18 cellular contexts compared by ENCODE assay signal in genomic region chr5:1113332-1113690, GRCh38. TPM values are rescaled to one million over a fixed set of nuclear protein-coding genes. Genes with fewer than 3 reads are reported as not detected.
DNase-seq lines count a peak whose midpoint lies in the region; ATAC-seq, FAIRE-seq and TF ChIP-seq lines count a peak whose summit lies in the region.
"Had no signal": no experiment of that assay in that cellular context is flagged by ENCODE, and none has a peak within 500 bp of the region (broad histone marks: within the 10 kb centered on the region; RNA-seq: fewer than 3 reads in every experiment).

No MANE protein-coding gene starts in this region.

- no TSS peak for BruUV-seq in K562 (replicated peaks; lab: Mats Ljungman, UMichigan)

- H3K27me3 ChIP-seq in MM.1S (replicated peaks; ENCODE audit: insufficient read depth, low read length) (peaks cover 12% of the 10 kb centered on the region), K562 (ENCODE audit: control insufficient read depth in 2 of 2, insufficient read depth in 2 of 2, low read length in 2 of 2) (peaks cover 6 to 63% of the 10 kb centered on the region in 2 experiments; a peak in 3 of 5 replicates), neural progenitor cell (no peaks in the 10 kb centered on the region), ascending aorta (no peaks in the 10 kb centered on the region)
- H3K27me3 ChIP-seq: ovary, upper lobe of left lung had no signal

- peaks cover 24% of the 10 kb centered on the region for H3K4me1 Mint-ChIP-seq in activated CD4-positive, alpha-beta T cell treated with anti-CD3 and anti-CD28 coated beads, Interleukin-2, amount 10 ng/mL, durations not matched to agents 7 days and 5 days
- H3K4me1 Mint-ChIP-seq in neural progenitor cell (peaks cover 18% of the 10 kb centered on the region), nephron progenitor cell (peaks cover 34% of the 10 kb centered on the region)

- POLR2A ChIA-PET in activated CD4-positive, alpha-beta T cell treated with anti-CD3 and anti-CD28 coated beads, Interleukin-2, amount 10 ng/mL, durations not matched to agents 7 days and 5 days (lab: Charles Lee) = no interaction called here
- POLR2A ChIA-PET in K562 (lab: Yijun Ruan, JAX) = interaction anchor here (0.6 to 2.0 kb wide), 5 partner anchors 8 to 239 kb away, joined by 3 to 9 read pairs (median 3); no protein-coding TSS in a partner anchor

- DNase-seq in activated CD4-positive, alpha-beta T cell treated with anti-CD3 and anti-CD28 coated beads, Interleukin-2, amount 10 ng/mL, durations not matched to agents 7 days and 5 days = no peak
- no peak for DNase-seq in activated CD4-positive, alpha-beta T cell treated with anti-CD3 and anti-CD28 coated beads, Interleukin-2, amount 50 U/mL, for 48 hours
- DNase-seq in MM.1S (no peak), K562 (ENCODE audit: extremely low read depth in 1 of 4, low spot score in 3 of 4) (no peak), neural progenitor cell (ENCODE audit: low spot score) (no peak), ascending aorta (ENCODE audit: low spot score in 2 of 2) (no peak), nephron progenitor cell (no peak), NCI-H2107 treated with DMSO at 0.1 percent for 48 hours (lab: John Stamatoyannopoulos, UW; ENCODE audit: unreplicated experiment) (no peak)
- DNase-seq: activated naive CD8-positive, alpha-beta T cell treated with anti-CD3 and anti-CD28 coated beads for 36 hours; erythroblast; gastrocnemius medialis; GOT3; NCI-H1930; NCI-H446; ovary had no signal

- H3K9me2 ChIP-seq in MM.1S (replicated peaks; ENCODE audit: insufficient read depth, low read length) = no peaks in the 10 kb centered on the region

- CTCF ChIA-PET in activated CD4-positive, alpha-beta T cell treated with anti-CD3 and anti-CD28 coated beads, Interleukin-2, amount 10 ng/mL, durations not matched to agents 7 days and 5 days (lab: Charles Lee) = no interaction called here
- CTCF ChIA-PET in K562 (lab: Yijun Ruan, JAX; ENCODE audit: low intra/inter-chr PET ratio) = no interaction called here

- TF ChIP-seq POLR2A in K562 (conservative IDR thresholded peaks at IDR 0.05) = no peak

- H3K4me3 Mint-ChIP-seq in activated CD4-positive, alpha-beta T cell treated with anti-CD3 and anti-CD28 coated beads, Interleukin-2, amount 10 ng/mL, durations not matched to agents 7 days and 5 days = peak overlapping the region; percentile 64
- peak overlapping the region; percentile 58 for H3K4me3 Mint-ChIP-seq in neural progenitor cell
- H3K4me3 Mint-ChIP-seq in nephron progenitor cell = no peak overlapping the region

- H3K4me1 ChIP-seq in MM.1S (ENCODE audit: low read length) (peaks cover 5% of the 10 kb centered on the region), K562 (replicated peaks in 1 of 2; ENCODE audit: control insufficient read depth in 2 of 2, insufficient read depth in 2 of 2, low read length in 2 of 2) (peaks cover 5 to 76% of the 10 kb centered on the region in 2 experiments), neural progenitor cell (peaks cover 19% of the 10 kb centered on the region), ascending aorta (no peaks in the 10 kb centered on the region)

- H3K27ac ChIP-seq in MM.1S (ENCODE audit: low read length) = peak overlapping the region; percentile 85; the same call in 1 of the 2 replicates
- H3K27ac ChIP-seq in K562 (ENCODE audit: extremely low read depth, low read depth, low read length) = no peak overlapping the region
- H3K27ac ChIP-seq in neural progenitor cell = no peak overlapping the region
- H3K27ac ChIP-seq in ascending aorta = no peak overlapping the region
- H3K27ac ChIP-seq: gastrocnemius medialis, ovary, upper lobe of left lung had no signal

- TF ChIP-seq EP300 in K562 (IDR thresholded peaks at IDR 0.05; ENCODE audit: low read length) = no peak

- H3K9me1 ChIP-seq in K562 (ENCODE audit: control insufficient read depth, insufficient read depth, low read length) = no peaks in the 10 kb centered on the region

- H3K4me3 ChIP-seq in MM.1S (ENCODE audit: low read length) (no peak overlapping the region), K562 (no peak overlapping the region), neural progenitor cell (no peak overlapping the region), ascending aorta (no peak overlapping the region)
- H3K4me3 ChIP-seq: A549, gastrocnemius medialis, ovary, upper lobe of left lung had no signal

- in situ Hi-C loops in K562 (cut with MboI) = no loop called here

- H3F3A ChIP-seq in MM.1S (ENCODE audit: insufficient read depth, low read length) = peaks cover 4% of the 10 kb centered on the region
- no peaks in the 10 kb centered on the region for H3F3A ChIP-seq in neural progenitor cell (ENCODE audit: low read depth)

- no peaks in the 10 kb centered on the region for H3K9me3 Mint-ChIP-seq in activated CD4-positive, alpha-beta T cell treated with anti-CD3 and anti-CD28 coated beads, Interleukin-2, amount 10 ng/mL, durations not matched to agents 7 days and 5 days
- H3K9me3 Mint-ChIP-seq in neural progenitor cell (no peaks in the 10 kb centered on the region), nephron progenitor cell (no peaks in the 10 kb centered on the region)
- H3K9me3 Mint-ChIP-seq: activated naive CD8-positive, alpha-beta T cell treated with anti-CD3 and anti-CD28 coated beads for 36 hours; stimulated activated naive CD8-positive, alpha-beta T cell treated with anti-CD3 and anti-CD28 coated beads, Interleukin-15, Interleukin-2, amounts not matched to agents 100 ng/mL and 50 ng/mL, for 24 hours had no signal

- no peak for FAIRE-seq in K562 (lab: Jason Lieb, UNC)
- FAIRE-seq: A549 had no signal

- intact Hi-C loops in K562 (cut with micrococcal nuclease) = no loop called here
- intact Hi-C loops in ascending aorta (cut with DNase I) = no loop called here

- H3K9ac ChIP-seq in MM.1S (ENCODE audit: low read length) (peak overlapping the region; percentile 15; the same call in 1 of the 2 replicates), K562 (ENCODE audit: insufficient read depth in 1 of 2, low read depth in 2 of 2, low read length in 2 of 2) (no peak overlapping the region), neural progenitor cell (no peak overlapping the region)

- H2AFZ ChIP-seq in MM.1S (ENCODE audit: low read length) (no peak overlapping the region), K562 (ENCODE audit: low read depth, low read length) (no peak overlapping the region), neural progenitor cell (replicated peaks) (no peak overlapping the region)

- no peak for TF ChIP-seq RAD21 in K562 (CRISPR knock-in tag; conservative IDR thresholded peaks at IDR 0.05 in 1 of 2, IDR thresholded peaks at IDR 0.05 in 1 of 2)

- peaks cover 32% of the 10 kb centered on the region for H3K79me2 ChIP-seq in MM.1S (ENCODE audit: low read length)
- no peaks in the 10 kb centered on the region for H3K79me2 ChIP-seq in K562 (ENCODE audit: control insufficient read depth, insufficient read depth, low read length)
- peaks cover 28% of the 10 kb centered on the region for H3K79me2 ChIP-seq in neural progenitor cell (ENCODE audit: low read depth)

- H3K4me2 ChIP-seq in MM.1S (ENCODE audit: low read depth, low read length) (no peak overlapping the region), K562 (ENCODE audit: insufficient read depth, low read length) (no peak overlapping the region), neural progenitor cell (no peak overlapping the region)

- peaks cover 16% of the 10 kb centered on the region for H3K36me3 Mint-ChIP-seq in activated CD4-positive, alpha-beta T cell treated with anti-CD3 and anti-CD28 coated beads, Interleukin-2, amount 10 ng/mL, durations not matched to agents 7 days and 5 days (ENCODE audit: low read depth)
- H3K36me3 Mint-ChIP-seq in neural progenitor cell = no peaks in the 10 kb centered on the region
- no peaks in the 10 kb centered on the region for H3K36me3 Mint-ChIP-seq in nephron progenitor cell (ENCODE audit: low read depth)
- H3K36me3 Mint-ChIP-seq: activated naive CD8-positive, alpha-beta T cell treated with anti-CD3 and anti-CD28 coated beads for 36 hours had no signal

- no peak for TF ChIP-seq CTCF in MM.1S (IDR thresholded peaks at IDR 0.05; ENCODE audit: low read length)
- TF ChIP-seq CTCF in K562 (IDR thresholded peaks at IDR 0.05 in 2 of 3, conservative IDR thresholded peaks at IDR 0.05 in 1 of 3; ENCODE audit: insufficient read depth in 2 of 3, low read depth in 1 of 3, low read length in 3 of 3) = no peak
- TF ChIP-seq CTCF in neural progenitor cell (IDR thresholded peaks at IDR 0.05) = no peak
- TF ChIP-seq CTCF in ascending aorta (IDR thresholded peaks at IDR 0.05) = no peak
- TF ChIP-seq CTCF in nephron progenitor cell (IDR thresholded peaks at IDR 0.05) = no peak

- H3K36me3 ChIP-seq in MM.1S (replicated peaks; ENCODE audit: insufficient read depth, low read length) = no peaks in the 10 kb centered on the region
- no peaks in the 10 kb centered on the region for H3K36me3 ChIP-seq in K562 (ENCODE audit: control insufficient read depth, insufficient read depth, low read length)
- H3K36me3 ChIP-seq in neural progenitor cell = no peaks in the 10 kb centered on the region
- H3K36me3 ChIP-seq in ascending aorta = no peaks in the 10 kb centered on the region
- H3K36me3 ChIP-seq: gastrocnemius medialis, ovary, upper lobe of left lung had no signal

- no peaks in the 10 kb centered on the region for H3K9me3 ChIP-seq in MM.1S (replicated peaks; ENCODE audit: insufficient read depth, low read length)
- H3K9me3 ChIP-seq in K562 (replicated peaks; ENCODE audit: control insufficient read depth, insufficient read depth, low read depth, low read length) = no peaks in the 10 kb centered on the region
- no peaks in the 10 kb centered on the region for H3K9me3 ChIP-seq in neural progenitor cell (ENCODE audit: low read depth)
- H3K9me3 ChIP-seq in ascending aorta = no peaks in the 10 kb centered on the region
- H3K9me3 ChIP-seq: A549, gastrocnemius medialis, ovary, upper lobe of left lung had no signal

- H4K20me1 ChIP-seq in MM.1S (ENCODE audit: insufficient read depth, low read length) (no peaks in the 10 kb centered on the region), K562 (replicated peaks; ENCODE audit: control insufficient read depth, insufficient read depth, low read length) (peaks cover 10% of the 10 kb centered on the region), neural progenitor cell (ENCODE audit: low read depth) (peaks cover 29% of the 10 kb centered on the region)

- ATAC-seq in K562 = no peak
- ATAC-seq: A549 had no signal

- H3K27ac Mint-ChIP-seq in activated CD4-positive, alpha-beta T cell treated with anti-CD3 and anti-CD28 coated beads, Interleukin-2, amount 10 ng/mL, durations not matched to agents 7 days and 5 days = peak overlapping the region; percentile 2
- H3K27ac Mint-ChIP-seq in neural progenitor cell (no peak overlapping the region), nephron progenitor cell (no peak overlapping the region)
- H3K27ac Mint-ChIP-seq: activated naive CD8-positive, alpha-beta T cell treated with anti-CD3 and anti-CD28 coated beads for 36 hours; stimulated activated naive CD8-positive, alpha-beta T cell treated with anti-CD3 and anti-CD28 coated beads, Interleukin-15, Interleukin-2, amounts not matched to agents 100 ng/mL and 50 ng/mL, for 24 hours had no signal

- peaks cover 7% of the 10 kb centered on the region for H3K27me3 Mint-ChIP-seq in activated CD4-positive, alpha-beta T cell treated with anti-CD3 and anti-CD28 coated beads, Interleukin-2, amount 10 ng/mL, durations not matched to agents 7 days and 5 days
- H3K27me3 Mint-ChIP-seq in neural progenitor cell (ENCODE audit: insufficient read depth, low read depth) = peaks cover 8% of the 10 kb centered on the region
- H3K27me3 Mint-ChIP-seq in nephron progenitor cell (ENCODE audit: low read depth, poor library complexity) = peaks cover 11% of the 10 kb centered on the region
- H3K27me3 Mint-ChIP-seq: activated naive CD8-positive, alpha-beta T cell treated with anti-CD3 and anti-CD28 coated beads for 36 hours; stimulated activated naive CD8-positive, alpha-beta T cell treated with anti-CD3 and anti-CD28 coated beads, Interleukin-15, Interleukin-2, amounts not matched to agents 100 ng/mL and 50 ng/mL, for 24 hours had no signal

- WGBS in K562 (ENCODE audit: insufficient coverage, low coverage, missing lambda C conversion rate) = 7% methylated on average over 5 of the region's 5 CpGs

RNA-seq across cellular contexts. Expression of gene SLC12A7, which starts 1.4 kb away (rescaled TPM):
- 100 to 1,000 TPM; 102 to 120 TPM for total RNA-seq in activated CD4-positive, alpha-beta T cell treated with anti-CD3 and anti-CD28 coated beads, Interleukin-2, amount 10 ng/mL, durations not matched to agents 7 days and 5 days
- total RNA-seq in K562 (2011; cell fraction: chromatin; rRNA removed; ENCODE audit: low replicate concordance) = 13.6 and 46.2 TPM in 2 replicates
- total RNA-seq in K562 (2011; cell fraction: nucleolus; rRNA removed) = 15.9 and 26.2 TPM in 2 replicates
- 8.9 and 10.9 TPM in 2 replicates for total RNA-seq in K562 (2011; cell fraction: nucleoplasm; rRNA removed)
- total RNA-seq in K562 (2014; rRNA removed) (1.1 and 1.3 TPM in 2 replicates), K562 (2014; rRNA removed; fragmentation: Illumina TruSeq; extraction: Trizol) (0.11 and 0.22 TPM in 2 replicates), K562 (2015; rRNA removed; fragmentation: Illumina TruSeq; extraction: Trizol) (0.51 and 0.53 TPM in 2 replicates), K562 (2021) (1.8 and 1.9 TPM in 2 replicates), neural progenitor cell (ENCODE audit: low replicate concordance) (7.5 and 27.3 TPM in 2 replicates), ascending aorta (101 TPM)
- polyA plus RNA-seq in K562 (2011; rRNA removed) (3.1 and 15.7 TPM in 2 replicates), K562 (2014; fragmentation: Illumina TruSeq; extraction: Trizol) (0.56 and 0.83 TPM in 2 replicates), K562 (2014; fragmentation: Nextera tagmentation; extraction: Ambion mirVana) (under 1 TPM; 0.01 to 0.04 TPM), K562 (2014; rRNA removed) (0.73 and 1.0 TPM in 2 replicates)
- polyA plus RNA-seq in K562 (2011; cell fraction: cytosol; rRNA removed) = 5.3 and 11.3 TPM in 2 replicates
- polyA plus RNA-seq in K562 (2011; cell fraction: nucleus; rRNA removed) = 55.8 and 115 TPM in 2 replicates
- polyA plus RNA-seq in K562 (2012) = 1.2 and 3.8 TPM in 2 replicates
- polyA minus RNA-seq in K562 (2011; rRNA and poly(A)+ RNA removed) = 2.5 and 9.1 TPM in 2 replicates
- polyA minus RNA-seq in K562 (2011; cell fraction: cytosol; rRNA and poly(A)+ RNA removed) = 5.9 and 21.7 TPM in 2 replicates
- 13.1 and 36.8 TPM in 2 replicates for polyA minus RNA-seq in K562 (2011; cell fraction: nucleus; rRNA and poly(A)+ RNA removed)
